Comparison of ENCODE assay signal across 8 cellular contexts in genomic region chr16:57260294-57260929, GRCh38. TPM values are rescaled to one million over a fixed set of nuclear protein-coding genes. Genes with fewer than 3 reads are reported as not detected.
A peak's percentile ranks its signal among the peaks of the same experiment; 100 is the strongest.
DNase-seq lines count a peak whose midpoint lies in the region; ATAC-seq and TF ChIP-seq lines count a peak whose summit lies in the region.

No MANE protein-coding gene starts in this region.

- H3K27ac Mint-ChIP-seq in activated T-cell treated with anti-CD3 and anti-CD28 coated beads, Interleukin-2, amount 50 U/mL, for 72 hours, result peak overlapping the region; percentile 62

- H3K27me3 ChIP-seq in AG04450 (ENCODE audit: control insufficient read depth, insufficient read depth, low read length) (no peaks in the 10 kb centered on the region), H7 (ENCODE audit: control insufficient read depth, insufficient read depth, low read length) (no peaks in the 10 kb centered on the region)

- no peaks in the 10 kb centered on the region for H3K36me3 ChIP-seq in H7 (replicated peaks; ENCODE audit: control insufficient read depth, insufficient read depth, low read length)

- CTCF ChIA-PET in AG04450 (lab: Charles Lee), result interaction anchor here (1.1 to 1.5 kb wide), 2 partner anchors 156 to 157 kb away, joined by 3 read pairs; no protein-coding TSS in a partner anchor

- TF ChIP-seq CTCF in AG04450 (IDR thresholded peaks at IDR 0.05; ENCODE audit: low read depth, low read length), result no peak

- H3K4me1 Mint-ChIP-seq in activated T-cell treated with anti-CD3 and anti-CD28 coated beads, Interleukin-2, amount 50 U/mL, for 72 hours (ENCODE audit: low read depth), result peaks cover 22% of the 10 kb centered on the region

- H3K27ac ChIP-seq in AG04450 (ENCODE audit: low read depth, low read length), result peak overlapping the region; percentile 84

- H3K27me3 Mint-ChIP-seq in activated T-cell treated with anti-CD3 and anti-CD28 coated beads, Interleukin-2, amount 50 U/mL, for 72 hours (ENCODE audit: low read depth), result no peaks in the 10 kb centered on the region

- H3K4me3 ChIP-seq in AG04450 (ENCODE audit: low read depth, low read length) (0 out of 2 replicates have a peak overlapping the region, but pooled peaks have one; percentile 4), H7 (ENCODE audit: insufficient read depth, low read depth, low read length) (no peak overlapping the region)

- peak; percentile 31 to 47 for ATAC-seq in activated T-cell treated with anti-CD3 and anti-CD28 coated beads, Interleukin-2, amount 50 U/mL, for 72 hours (replicated peaks in 1 of 2)
- ATAC-seq in HG03280 (IDR thresholded peaks at IDR 0.05; ENCODE audit: unreplicated experiment), result no peak

- DNase-seq in AG04450 (ENCODE audit: low read depth, low spot score) (peak; percentile 50), H7 (peak; percentile 82), head of caudate nucleus (peak in 39 of 42 donors; percentile 40 to 88 (median 69)), pulmonary artery endothelial cell (ENCODE audit: low read depth, low spot score) (peak; percentile 93), cortex of kidney (lab: John Stamatoyannopoulos, UW) (no peak), COLO668 (lab: John Stamatoyannopoulos, UW; ENCODE audit: unreplicated experiment) (no peak)
- DNase-seq in activated T-cell treated with anti-CD3 and anti-CD28 coated beads, Interleukin-2, amount 50 U/mL, for 72 hours, result peak in 1 of 2 donors; percentile 25

- POLR2A ChIA-PET in AG04450 (lab: Yijun Ruan, JAX), result no interaction called here

- H3K9me3 ChIP-seq in AG04450 (ENCODE audit: control insufficient read depth, insufficient read depth, low read length), result no peaks in the 10 kb centered on the region; the same call in 1 of the 2 replicates

- H3K36me3 Mint-ChIP-seq in activated T-cell treated with anti-CD3 and anti-CD28 coated beads, Interleukin-2, amount 50 U/mL, for 72 hours (ENCODE audit: insufficient read depth in 2 of 2), result no peaks in the 10 kb centered on the region

- H3K4me3 Mint-ChIP-seq in activated T-cell treated with anti-CD3 and anti-CD28 coated beads, Interleukin-2, amount 50 U/mL, for 72 hours, result peak overlapping the region; percentile 66 to 71

- intact Hi-C loops in head of caudate nucleus (cut with DNase I), result no loop called here

- no peaks in the 10 kb centered on the region for H3K9me3 Mint-ChIP-seq in activated T-cell treated with anti-CD3 and anti-CD28 coated beads, Interleukin-2, amount 50 U/mL, for 72 hours

RNA-seq across cellular contexts. Expression of gene ARL2BP, which starts 15.4 kb away (rescaled TPM):
- polyA plus RNA-seq in AG04450 (2011; rRNA removed), result 84.7 and 107 TPM in 2 replicates
- polyA minus RNA-seq in AG04450 (2011; rRNA and poly(A)+ RNA removed), result 41.9 and 52.2 TPM in 2 replicates
- 27.7 and 28.3 TPM in 2 replicates for total RNA-seq in H7 (2014; rRNA removed; shearing (Covaris generic))
- total RNA-seq in activated T-cell treated with anti-CD3 and anti-CD28 coated beads, Interleukin-2, amount 50 U/mL, for 72 hours, result 10 to 100 TPM; 27.9 to 30.3 TPM
- 92.6 and 94.5 TPM in 2 replicates for total RNA-seq in pulmonary artery endothelial cell

RNA-seq across cellular contexts. Expression of gene PLLP, which starts 24.1 kb away (rescaled TPM):
- polyA plus RNA-seq in AG04450 (2011; rRNA removed), result 0.06 and 0.10 TPM in 2 replicates
- polyA minus RNA-seq in AG04450 (2011; rRNA and poly(A)+ RNA removed), result not detected in 2 replicates
- total RNA-seq in H7 (2014; rRNA removed; shearing (Covaris generic)), result 1.6 and 3.0 TPM in 2 replicates
- total RNA-seq in activated T-cell treated with anti-CD3 and anti-CD28 coated beads, Interleukin-2, amount 50 U/mL, for 72 hours, result under 1 TPM in 1 of 2 donors, not detected in 1; 0.48 TPM
- total RNA-seq in pulmonary artery endothelial cell, result 1.5 and 8.4 TPM in 2 replicates

Comparison
In these comparisons a context has a peak if more than half of its experiments do, and no peak if none do; other contexts are left out.
1. DNase-seq: peak in AG04450 (single experiment), H7 (single experiment), head of caudate nucleus (39 of 42) and pulmonary artery endothelial cell (single experiment); none in cortex of kidney (single experiment) and COLO668 (single experiment).